2 cellular contexts compared by ENCODE assay signal in the genomic region with DNA sequence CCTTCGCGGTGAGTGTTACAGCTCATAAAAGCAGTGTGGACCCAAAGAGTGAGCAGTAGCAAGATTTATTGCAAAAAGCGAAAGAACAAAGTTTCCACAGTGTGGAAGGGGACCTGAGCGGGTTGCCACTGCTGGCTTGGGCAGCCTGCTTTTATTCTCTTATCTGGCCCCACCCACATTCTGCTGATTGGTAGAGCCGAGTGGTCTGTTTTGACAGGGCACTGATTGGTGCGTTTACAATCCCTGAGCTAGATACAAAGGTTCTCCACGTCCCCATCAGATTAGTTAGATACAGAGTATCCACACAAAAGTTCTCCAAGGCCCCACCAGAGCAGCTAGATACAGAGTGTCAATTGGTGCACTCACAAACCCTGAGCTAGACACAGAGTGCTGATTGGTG. TPM values are rescaled to one million over a fixed set of nuclear protein-coding genes. Genes with fewer than 3 reads are reported as not detected.
DNase-seq lines count a peak whose midpoint lies in the region; ATAC-seq, FAIRE-seq and TF ChIP-seq lines count a peak whose summit lies in the region.
"Not testable (repeated sequence)": the region's sequence is repeated elsewhere in the genome, so short reads cannot be mapped to it uniquely, and the experiment has no call there.

No MANE protein-coding gene starts in this region.

- not testable (repeated sequence) for TF ChIP-seq CTCF in HepG2 (CRISPR knock-in tag; IDR thresholded peaks at IDR 0.05); testis (IDR thresholded peaks at IDR 0.05)

- FAIRE-seq in HepG2 (lab: Jason Lieb, UNC): not testable (repeated sequence)

- H3K9me3 ChIP-seq in HepG2 (ENCODE audit: low read length); testis: not testable (repeated sequence)

- CTCF ChIA-PET in HepG2 (lab: Yijun Ruan, JAX; ENCODE audit: low intra/inter-chr PET ratio, low total read pairs): not testable (repeated sequence)

- not testable (repeated sequence) for H4K20me1 ChIP-seq in HepG2 (ENCODE audit: insufficient read depth, low read length)

- in situ Hi-C loops in HepG2 (cut with HindIII; ENCODE audit: extremely low pct_ligation_motif_present, low pct_unique_long_range_greater_than_20kb): not testable (repeated sequence)

- not testable (repeated sequence) for TF ChIP-seq POLR2A in HepG2 (IDR thresholded peaks at IDR 0.05; ENCODE audit: insufficient read depth in 1 of 2, low read depth in 2 of 2, low read length in 2 of 2); testis (IDR thresholded peaks at IDR 0.05)

- WGBS in HepG2 (ENCODE audit: low lambda C conversion rate): 47% methylated on average over 6 of the region's 7 CpGs
- WGBS in testis, 2 donors: 54 to 57% methylated on average over 7 of the region's 7 CpGs

- POLR2A ChIA-PET in HepG2 (lab: Yijun Ruan, JAX): not testable (repeated sequence)

- not testable (repeated sequence) for H3K79me2 ChIP-seq in HepG2 (ENCODE audit: insufficient read depth, low read length)

- BruUV-seq in HepG2 (replicated peaks; lab: Mats Ljungman, UMichigan): not testable (repeated sequence)

- intact Hi-C loops in HepG2 (cut with micrococcal nuclease; ENCODE audit: unreplicated experiment); testis (cut with DNase I; ENCODE audit: low total_unique reads): not testable (repeated sequence)

- H3K4me3 ChIP-seq in HepG2 (replicated peaks in 1 of 3; ENCODE audit: insufficient read depth in 1 of 3, low read depth in 2 of 3, low read length in 3 of 3): not testable (repeated sequence)
- H3K4me3 ChIP-seq in testis: peak overlapping the region in 1 of 2 donors; percentile 23

- not testable (repeated sequence) for TF ChIP-seq EP300 in HepG2 (IDR thresholded peaks at IDR 0.05; ENCODE audit: low read depth in 2 of 2, low read length in 2 of 2); HepG2 (CRISPR knock-in tag; IDR thresholded peaks at IDR 0.05; ENCODE audit: borderline replicate concordance)

- H2AFZ ChIP-seq in HepG2 (ENCODE audit: low read length): not testable (repeated sequence)

- TF ChIP-seq RAD21 in HepG2 (CRISPR knock-in tag; IDR thresholded peaks at IDR 0.05): not testable (repeated sequence)

- H3K4me1 ChIP-seq in HepG2 (ENCODE audit: insufficient read depth, low read length); testis: not testable (repeated sequence)

- H3K4me2 ChIP-seq in HepG2 (ENCODE audit: low read depth, low read length): not testable (repeated sequence)

- H3K36me3 ChIP-seq in HepG2 (replicated peaks in 1 of 2; ENCODE audit: control insufficient read depth in 1 of 2, insufficient read depth in 2 of 2, low read length in 2 of 2); testis (ENCODE audit: low read depth, missing control alignments): not testable (repeated sequence)

- H3K9ac ChIP-seq in HepG2 (ENCODE audit: insufficient read depth, low read depth, low read length): not testable (repeated sequence)

- H3K27me3 ChIP-seq in HepG2 (ENCODE audit: control insufficient read depth in 1 of 2, insufficient read depth in 2 of 2, low read length in 2 of 2); testis: not testable (repeated sequence)

- not testable (repeated sequence) for DNase-seq in HepG2 (ENCODE audit: low spot score)
- peak; percentile 45 for DNase-seq in testis

- not testable (repeated sequence) for ATAC-seq in HepG2

- not testable (repeated sequence) for H3K27ac ChIP-seq in HepG2 (ENCODE audit: extremely low read length, insufficient read depth, low read length); testis

TF ChIP-seq in HepG2, 621 proteins besides CTCF, POLR2A, EP300 and RAD21:
- TF ChIP-seq NFYB (CRISPR knock-in tag; IDR thresholded peaks at IDR 0.05) (peak; percentile 59; the same call in 1 of the 2 replicates), NFYC (CRISPR knock-in tag; IDR thresholded peaks at IDR 0.05) (peak; percentile 51)

RNA-seq across cellular contexts. Expression of a gene that starts 18.9 kb away (rescaled TPM):
- total RNA-seq in HepG2 (2016; rRNA removed; fragmentation: Illumina TruSeq; extraction: Trizol) (11.3 and 16.9 TPM in 2 replicates), testis (10 to 100 TPM; 10.7 to 12.4 TPM)
- 10.8 and 11.0 TPM in 2 replicates for total RNA-seq in HepG2 (2016; cell fraction: cytosol; rRNA removed; fragmentation: Illumina TruSeq; extraction: Trizol; ENCODE audit: low read depth)
- 12.0 and 12.3 TPM in 2 replicates for total RNA-seq in HepG2 (2016; cell fraction: insoluble cytoplasmic fraction; rRNA removed; fragmentation: Illumina TruSeq; extraction: Trizol)
- 4.6 and 8.0 TPM in 2 replicates for total RNA-seq in HepG2 (2016; cell fraction: membrane; rRNA removed; fragmentation: Illumina TruSeq; extraction: Trizol)
- 29.5 and 34.2 TPM in 2 replicates for total RNA-seq in HepG2 (2016; cell fraction: nucleus; rRNA removed; fragmentation: Illumina TruSeq; extraction: Trizol)
- polyA plus RNA-seq in HepG2 (2011; rRNA removed) (7.8 and 8.3 TPM in 2 replicates), testis (ENCODE audit: insufficient read depth, low read depth, low replicate concordance) (11.2 TPM)
- 4.7 and 8.3 TPM in 2 replicates for polyA plus RNA-seq in HepG2 (2011; cell fraction: cytosol; rRNA removed)
- 10.6 and 17.1 TPM in 2 replicates for polyA plus RNA-seq in HepG2 (2011; cell fraction: nucleus; rRNA removed)
- 14.0 and 16.2 TPM in 2 replicates for polyA plus RNA-seq in HepG2 (2012)
- 2.4 and 3.2 TPM in 2 replicates for polyA plus RNA-seq in HepG2 (2016; cell fraction: cytosol; fragmentation: Illumina TruSeq; extraction: Trizol; ENCODE audit: low read depth)
- polyA plus RNA-seq in HepG2 (2016; cell fraction: insoluble cytoplasmic fraction; fragmentation: Illumina TruSeq; extraction: Trizol; ENCODE audit: low read depth): 10.8 and 12.7 TPM in 2 replicates
- 3.7 and 4.0 TPM in 2 replicates for polyA plus RNA-seq in HepG2 (2016; cell fraction: membrane; fragmentation: Illumina TruSeq; extraction: Trizol; ENCODE audit: low read depth)
- polyA plus RNA-seq in HepG2 (2016; cell fraction: nucleus; fragmentation: Illumina TruSeq; extraction: Trizol; ENCODE audit: insufficient read depth, low read depth): 11.0 and 12.2 TPM in 2 replicates
- 9.3 and 13.7 TPM in 2 replicates for polyA minus RNA-seq in HepG2 (2011; rRNA and poly(A)+ RNA removed; ENCODE audit: low replicate concordance)
- 2.2 and 5.3 TPM in 2 replicates for polyA minus RNA-seq in HepG2 (2011; cell fraction: cytosol; rRNA and poly(A)+ RNA removed)
- polyA minus RNA-seq in HepG2 (2011; cell fraction: nucleus; rRNA and poly(A)+ RNA removed): 67.0 and 76.2 TPM in 2 replicates
